In the genomic region with DNA sequence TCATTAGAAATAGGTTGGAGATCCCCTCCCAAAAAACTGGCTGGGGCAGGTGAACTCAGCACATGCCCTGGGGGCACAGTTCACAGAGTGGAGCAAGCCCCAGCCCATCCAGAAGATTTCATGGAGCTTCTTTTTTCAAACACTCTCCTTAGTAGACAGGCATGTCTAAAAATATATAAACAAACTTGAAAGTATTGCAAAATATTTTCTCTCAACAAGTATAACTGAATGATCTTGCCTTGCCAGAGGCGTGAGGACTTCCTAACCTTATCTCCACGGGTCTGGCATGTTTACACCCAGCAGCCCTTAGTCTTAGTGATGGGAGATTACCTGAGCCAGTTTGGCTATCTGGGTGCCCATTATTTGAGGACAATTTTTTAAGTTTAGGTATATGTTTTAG, we compare ENCODE assay signal across 15 cellular contexts.
"Had no signal": no experiment of that assay in that cellular context is flagged by ENCODE, and none has a peak within 500 bp of the region (broad histone marks: within the 10 kb centered on the region; RNA-seq: fewer than 3 reads in every experiment).

No MANE protein-coding gene starts in this region.

- ATAC-seq: body of pancreas, gastrocnemius medialis, heart right ventricle, left cardiac atrium, lower lobe of right lung, pancreas had no signal

- H3K27ac ChIP-seq: gastrocnemius medialis, heart right ventricle, lower lobe of right lung, stomach, thoracic aorta, vagina had no signal

- H3K4me1 ChIP-seq: lower lobe of right lung had no signal

- H3K4me3 ChIP-seq: body of pancreas, gastrocnemius medialis, heart right ventricle, lower lobe of right lung, pancreas, stomach, thoracic aorta, vagina had no signal

- FAIRE-seq: pancreas had no signal

- H3K9me3 ChIP-seq: body of pancreas, gastrocnemius medialis, pancreas, thoracic aorta, vagina had no signal

- H3K27me3 ChIP-seq: body of pancreas, gastrocnemius medialis, heart right ventricle, pancreas, stomach, vagina had no signal

- H3K36me3 ChIP-seq: gastrocnemius medialis, heart right ventricle, lower lobe of right lung, pancreas, stomach, thoracic aorta, vagina had no signal

- DNase-seq: activated CD4-positive, alpha-beta T cell treated with anti-CD3 and anti-CD28 coated beads for 48 hours; activated gamma-delta T cell treated with Interleukin-2 at 50 U/mL for 16 hours; amygdala; body of pancreas; cortex of kidney; effector CD4-positive, alpha-beta T cell; gastrocnemius medialis; heart right ventricle; left cardiac atrium; lower lobe of right lung; pancreas; stimulated activated CD4-positive, alpha-beta T cell treated with anti-CD3 and anti-CD28 coated beads, Interleukin-1b, Interleukin-23, amount 100 ng/mL, for 48 hours; stomach had no signal
